Comparison of ENCODE assay signal across 24 cellular contexts in the genomic region with DNA sequence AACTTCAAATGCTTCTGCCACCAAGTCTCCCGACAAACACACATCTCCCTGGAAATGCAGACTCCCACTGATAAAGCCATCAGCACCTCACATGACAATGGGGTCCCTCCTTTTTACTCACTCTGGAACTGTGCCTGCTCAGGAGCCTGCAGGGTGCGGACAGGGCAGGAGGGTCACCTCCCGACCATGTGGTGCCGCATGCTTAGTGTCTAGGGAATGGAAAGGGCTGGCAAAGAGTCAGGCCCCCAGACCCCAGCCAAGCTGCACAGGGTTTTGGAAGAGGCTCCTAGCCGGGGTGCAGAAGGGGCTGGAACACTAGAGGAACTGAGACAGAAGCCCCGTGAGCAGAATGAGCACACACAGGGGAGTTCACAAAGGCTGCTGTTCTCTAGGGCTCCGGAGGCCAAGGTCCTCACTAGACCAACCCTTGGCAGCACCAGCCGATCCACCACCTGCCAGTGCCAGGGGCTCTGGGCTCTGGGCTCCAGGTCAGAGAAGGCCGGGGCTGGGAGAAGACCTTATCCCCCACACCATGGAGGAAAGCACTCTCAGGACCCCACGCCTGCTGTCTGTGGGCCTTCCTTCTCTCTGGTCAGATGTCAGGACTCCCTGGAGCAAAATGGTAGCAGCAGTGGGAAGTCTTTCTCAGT.
DNase-seq lines count a peak whose midpoint lies in the region; ATAC-seq and TF ChIP-seq lines count a peak whose summit lies in the region.
"Had no signal": no experiment of that assay in that cellular context is flagged by ENCODE, and none has a peak within 500 bp of the region (broad histone marks: within the 10 kb centered on the region; RNA-seq: fewer than 3 reads in every experiment).

No MANE protein-coding gene starts in this region.

- no peaks in the 10 kb centered on the region for H3K27me3 ChIP-seq in RWPE2 (ENCODE audit: insufficient read depth, poor library complexity, severe bottlenecking)
- peaks cover 10 to 50% (median 32%) of the 10 kb centered on the region in 3 donors for H3K27me3 ChIP-seq in skeletal muscle tissue (ENCODE audit: control insufficient read depth in 3 of 3, insufficient read depth in 3 of 3, low read length in 3 of 3)

- intact Hi-C loops in Right ventricle myocardium superior (cut with DNase I) (no loop called here), cardiac septum (cut with DNase I) (loop anchor here (5.0 kb wide), 1 partner anchor 138 kb away; no protein-coding TSS in a partner anchor)

- TF ChIP-seq CTCF in RWPE2 (IDR thresholded peaks at IDR 0.05; ENCODE audit: poor library complexity, severe bottlenecking), result no peak

- H3K27ac ChIP-seq in RWPE2 (ENCODE audit: poor library complexity, severe bottlenecking) (no peak overlapping the region), skeletal muscle tissue (ENCODE audit: low read depth, low read length) (peak overlapping the region; percentile 56)
- H3K27ac ChIP-seq: 22Rv1 had no signal

- peaks cover 19% of the 10 kb centered on the region for H3K4me1 ChIP-seq in RWPE2 (ENCODE audit: insufficient read depth, poor library complexity, severe bottlenecking)
- peaks cover 3 to 11% (median 6%) of the 10 kb centered on the region in 3 donors for H3K4me1 ChIP-seq in skeletal muscle tissue (ENCODE audit: control insufficient read depth in 3 of 3, insufficient read depth in 3 of 3, low read length in 3 of 3)

- DNase-seq in Right ventricle myocardium superior, result peak; percentile 28
- DNase-seq in cardiac septum (ENCODE audit: low spot score), result no peak
- peak; percentile 33 for DNase-seq in RWPE2 (ENCODE audit: low spot score)
- DNase-seq in left lobe of liver (ENCODE audit: low spot score), result no peak
- DNase-seq in NCI-H146 (lab: John Stamatoyannopoulos, UW), result no peak
- DNase-seq: ACHN, DMS53, GDM1, HCEC 1CT, Karpas-422, MV-4-11, NCI-H1105 treated with DMSO at 0.1 percent for 48 hours, NCI-H1694, NCI-H2081, NCI-H2171 treated with DMSO at 0.1 percent for 48 hours, NCI-H524 treated with DMSO at 0.1 percent for 48 hours, NCI-H82, OCI-M1, SHP77 treated with DMSO at 0.1 percent for 48 hours had no signal

- H3K36me3 ChIP-seq in RWPE2 (ENCODE audit: low read depth) (no peaks in the 10 kb centered on the region), skeletal muscle tissue (ENCODE audit: control insufficient read depth in 3 of 3, insufficient read depth in 3 of 3, low read length in 3 of 3) (no peaks in the 10 kb centered on the region)

- ATAC-seq in Right ventricle myocardium superior (ENCODE audit: poor library complexity), result no peak
- ATAC-seq in RWPE2 (ENCODE audit: low read depth), result no peak
- ATAC-seq in left lobe of liver, result peak; percentile 28
- ATAC-seq in GM21723 (IDR thresholded peaks at IDR 0.05; ENCODE audit: unreplicated experiment), result no peak
- ATAC-seq in HG02852 (IDR thresholded peaks at IDR 0.05; ENCODE audit: unreplicated experiment), result no peak

- H3K9me3 ChIP-seq in RWPE2 (ENCODE audit: severe bottlenecking), result no peaks in the 10 kb centered on the region
- H3K9me3 ChIP-seq in skeletal muscle tissue (ENCODE audit: control insufficient read depth in 3 of 3, low read length in 3 of 3), result no peaks in the 10 kb centered on the region

- H3K4me3 ChIP-seq in RWPE2 (ENCODE audit: severe bottlenecking) (no peak overlapping the region), skeletal muscle tissue (ENCODE audit: low read length in 3 of 3) (no peak overlapping the region)
- H3K4me3 ChIP-seq: GM23338 had no signal

- no peak overlapping the region for H3K9ac ChIP-seq in skeletal muscle tissue (ENCODE audit: low read depth in 1 of 3, low read length in 3 of 3)

Comparison
In these comparisons a context has a peak if more than half of its experiments do, and no peak if none do; other contexts are left out.
1. DNase-seq: peak in Right ventricle myocardium superior (single experiment) and RWPE2 (single experiment); none in cardiac septum (single experiment), left lobe of liver (single experiment) and NCI-H146 (single experiment).